ENCODE assay signal across 25 cellular contexts in the genomic region with DNA sequence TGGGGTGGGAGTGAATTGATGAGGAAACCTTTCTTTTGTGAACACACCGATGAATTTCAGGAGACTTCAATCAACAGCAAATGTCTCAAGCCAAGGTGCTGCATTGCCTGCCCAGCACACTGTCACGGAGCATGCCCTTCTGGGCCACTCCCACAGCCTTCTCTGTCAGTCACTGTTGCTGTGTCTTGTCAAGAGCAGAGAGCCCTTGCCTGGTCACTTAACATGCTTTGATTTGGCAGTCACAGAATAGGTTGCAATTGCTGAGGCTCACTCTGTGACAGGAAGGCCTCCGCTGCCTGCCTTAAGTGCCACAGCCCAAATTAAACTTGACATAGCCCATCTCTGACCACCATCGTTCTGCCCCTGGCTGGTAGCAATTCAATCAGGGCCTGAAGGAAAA.
"Had no signal": no experiment of that assay in that cellular context is flagged by ENCODE, and none has a peak within 500 bp of the region (broad histone marks: within the 10 kb centered on the region; RNA-seq: fewer than 3 reads in every experiment).

No MANE protein-coding gene starts in this region.

- H3K4me1 ChIP-seq: suprapubic skin, tibial artery, uterus had no signal

- H3K9me3 ChIP-seq: mucosa of descending colon, ovary, suprapubic skin, thoracic aorta, tibial artery, uterus had no signal

- H3K27ac Mint-ChIP-seq: naive thymus-derived CD4-positive, alpha-beta T cell; natural killer cell treated with Interleukin-12 subunit alpha and Interleukin-12 subunit beta and Interleukin-15 and Interleukin-18, amount 100 ng/mL, for 72 hours; progenitor cell of endocrine pancreas; stimulated activated naive B cell treated with anti-CD40 and anti-IgM and Interleukin-4, amounts not matched to agents 10 μg/mL and 1 μg/mL and 100 μg/mL, for 72 hours; stimulated activated naive CD8-positive, alpha-beta T cell treated with anti-CD3 and anti-CD28 coated beads, Interleukin-15, Interleukin-2, amounts not matched to agents 100 ng/mL and 50 ng/mL, for 24 hours had no signal

- ATAC-seq: mucosa of descending colon; naive thymus-derived CD4-positive, alpha-beta T cell; natural killer cell treated with Interleukin-12 subunit alpha and Interleukin-12 subunit beta and Interleukin-15 and Interleukin-18, amount 100 ng/mL, for 72 hours; sciatic nerve; stimulated activated naive B cell treated with anti-CD40 and anti-IgM and Interleukin-4, amounts not matched to agents 10 μg/mL and 1 μg/mL and 100 μg/mL, for 72 hours had no signal

- H3K79me2 ChIP-seq: hepatocyte had no signal

- H3K4me3 ChIP-seq: hepatocyte, lung, mucosa of descending colon, ovary, skin epidermis, suprapubic skin, thoracic aorta, tibial artery, uterus had no signal

- H3K9me3 Mint-ChIP-seq: stimulated activated naive B cell treated with anti-CD40 and anti-IgM and Interleukin-4, amounts not matched to agents 10 μg/mL and 1 μg/mL and 100 μg/mL, for 72 hours; stimulated activated naive CD8-positive, alpha-beta T cell treated with anti-CD3 and anti-CD28 coated beads, Interleukin-15, Interleukin-2, amounts not matched to agents 100 ng/mL and 50 ng/mL, for 24 hours had no signal

- H3K36me3 ChIP-seq: ovary, suprapubic skin, thoracic aorta, tibial artery, uterus had no signal

- H3K4me3 Mint-ChIP-seq: naive thymus-derived CD4-positive, alpha-beta T cell; natural killer cell treated with Interleukin-12 subunit alpha and Interleukin-12 subunit beta and Interleukin-15 and Interleukin-18, amount 100 ng/mL, for 72 hours; stimulated activated naive B cell treated with anti-CD40 and anti-IgM and Interleukin-4, amounts not matched to agents 10 μg/mL and 1 μg/mL and 100 μg/mL, for 72 hours; stimulated activated naive CD8-positive, alpha-beta T cell treated with anti-CD3 and anti-CD28 coated beads, Interleukin-15, Interleukin-2, amounts not matched to agents 100 ng/mL and 50 ng/mL, for 24 hours had no signal

- DNase-seq: head of caudate nucleus; kidney glomerular epithelial cell; left cardiac atrium; midbrain; mucosa of descending colon; naive thymus-derived CD4-positive, alpha-beta T cell; ovary; right cardiac atrium; stimulated activated CD4-positive, alpha-beta T cell treated with anti-CD3 and anti-CD28 coated beads, Interleukin-12 subunit alpha, Interleukin-12 subunit beta, amount 100 ng/mL, for 4 hours; stimulated activated CD4-positive, alpha-beta T cell treated with anti-CD3 and anti-CD28 coated beads, Interleukin-15, amount 100 ng/mL, for 24 hours; stimulated activated CD4-positive, alpha-beta T cell treated with anti-CD3 and anti-CD28 coated beads, Interleukin-2, amount 100 ng/mL, for 24 hours; stimulated activated CD4-positive, alpha-beta T cell treated with anti-CD3 and anti-CD28 coated beads, Interleukin-4, amount 100 ng/mL, for 1 hour; stimulated activated naive B cell treated with anti-CD40 and anti-IgM and Interleukin-4, amounts not matched to agents 10 μg/mL and 1 μg/mL and 100 μg/mL, for 72 hours; tibial artery; trophoblast cell; uterus had no signal

- H3K4me1 Mint-ChIP-seq: naive thymus-derived CD4-positive, alpha-beta T cell; stimulated activated naive B cell treated with anti-CD40 and anti-IgM and Interleukin-4, amounts not matched to agents 10 μg/mL and 1 μg/mL and 100 μg/mL, for 72 hours had no signal

- H3K36me3 Mint-ChIP-seq: naive thymus-derived CD4-positive, alpha-beta T cell; natural killer cell treated with Interleukin-12 subunit alpha and Interleukin-12 subunit beta and Interleukin-15 and Interleukin-18, amount 100 ng/mL, for 72 hours; stimulated activated naive B cell treated with anti-CD40 and anti-IgM and Interleukin-4, amounts not matched to agents 10 μg/mL and 1 μg/mL and 100 μg/mL, for 72 hours had no signal

- H3K4me2 ChIP-seq: hepatocyte had no signal

- H3K27ac ChIP-seq: hepatocyte, ovary, skin epidermis, suprapubic skin, thoracic aorta, tibial artery, uterus had no signal

- H3K27me3 ChIP-seq: hepatocyte, ovary, suprapubic skin, tibial artery, uterus had no signal

- H3K27me3 Mint-ChIP-seq: naive thymus-derived CD4-positive, alpha-beta T cell; natural killer cell treated with Interleukin-12 subunit alpha and Interleukin-12 subunit beta and Interleukin-15 and Interleukin-18, amount 100 ng/mL, for 72 hours; progenitor cell of endocrine pancreas; stimulated activated naive B cell treated with anti-CD40 and anti-IgM and Interleukin-4, amounts not matched to agents 10 μg/mL and 1 μg/mL and 100 μg/mL, for 72 hours; stimulated activated naive CD8-positive, alpha-beta T cell treated with anti-CD3 and anti-CD28 coated beads, Interleukin-15, Interleukin-2, amounts not matched to agents 100 ng/mL and 50 ng/mL, for 24 hours had no signal
